2 cellular contexts compared by ENCODE assay signal in genomic region chr3:134314588-134315285, GRCh38.
TF ChIP-seq lines count a peak whose summit lies in the region.

No MANE protein-coding gene starts in this region.

TF ChIP-seq in SK-N-SH, 30 proteins besides CTCF, POLR2A, EP300 and RAD21 (continued from another document):
- TF ChIP-seq REST (IDR thresholded peaks at IDR 0.05; ENCODE audit: low read depth, low read length) (0 out of 2 replicates have a peak, but pooled peaks have one; percentile 68), MAX (IDR thresholded peaks at IDR 0.05; ENCODE audit: low read depth) (no peak), RFX5 (IDR thresholded peaks at IDR 0.05; ENCODE audit: low read length) (no peak), TEAD4 (IDR thresholded peaks at IDR 0.05; ENCODE audit: borderline replicate concordance, insufficient read depth) (no peak), RXRA (IDR thresholded peaks at IDR 0.05; ENCODE audit: borderline replicate concordance, low read depth) (no peak), ELF1 (IDR thresholded peaks at IDR 0.05) (no peak), MXI1 (IDR thresholded peaks at IDR 0.05; ENCODE audit: low read depth, low read length) (no peak)

TF ChIP-seq in SK-N-SH treated with all-trans-retinoic acid at 6 μM for 48 hours, 23 proteins besides CTCF, POLR2A, EP300 and RAD21 (continued from another document):
- TF ChIP-seq, protein P1, sequence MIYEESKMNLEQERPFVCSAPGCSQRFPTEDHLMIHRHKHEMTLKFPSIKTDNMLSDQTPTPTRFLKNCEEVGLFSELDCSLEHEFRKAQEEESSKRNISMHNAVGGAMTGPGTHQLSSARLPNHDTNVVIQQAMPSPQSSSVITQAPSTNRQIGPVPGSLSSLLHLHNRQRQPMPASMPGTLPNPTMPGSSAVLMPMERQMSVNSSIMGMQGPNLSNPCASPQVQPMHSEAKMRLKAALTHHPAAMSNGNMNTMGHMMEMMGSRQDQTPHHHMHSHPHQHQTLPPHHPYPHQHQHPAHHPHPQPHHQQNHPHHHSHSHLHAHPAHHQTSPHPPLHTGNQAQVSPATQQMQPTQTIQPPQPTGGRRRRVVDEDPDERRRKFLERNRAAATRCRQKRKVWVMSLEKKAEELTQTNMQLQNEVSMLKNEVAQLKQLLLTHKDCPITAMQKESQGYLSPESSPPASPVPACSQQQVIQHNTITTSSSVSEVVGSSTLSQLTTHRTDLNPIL (CRISPR knock-in tag; IDR thresholded peaks at IDR 0.05; ENCODE audit: low read depth), result no peak
